In genomic region chr3:115281697-115282685, GRCh38 we compare ENCODE assay signal across 2 cellular contexts.
TF ChIP-seq lines count a peak whose summit lies in the region.

No MANE protein-coding gene starts in this region.

TF ChIP-seq in GM23338, 12 proteins besides CTCF, POLR2A, EP300 and RAD21 (continued from another document):
- TF ChIP-seq ZNF462 (CRISPR knock-in tag; IDR thresholded peaks at IDR 0.05) (no peak), CREB1 (CRISPR knock-in tag; IDR thresholded peaks at IDR 0.05; ENCODE audit: low read depth) (no peak), ZNF331 (CRISPR knock-in tag; IDR thresholded peaks at IDR 0.05; ENCODE audit: low read depth) (no peak), STAT1 (IDR thresholded peaks at IDR 0.05; ENCODE audit: unreplicated experiment) (no peak)

TF ChIP-seq in WTC11, 78 proteins besides CTCF, POLR2A, EP300 and RAD21 (continued from another document):
- TF ChIP-seq HMGXB4 (CRISPR knock-in tag; IDR thresholded peaks at IDR 0.05) = no peak
